Comparison of ENCODE assay signal across 8 cellular contexts in the genomic region with DNA sequence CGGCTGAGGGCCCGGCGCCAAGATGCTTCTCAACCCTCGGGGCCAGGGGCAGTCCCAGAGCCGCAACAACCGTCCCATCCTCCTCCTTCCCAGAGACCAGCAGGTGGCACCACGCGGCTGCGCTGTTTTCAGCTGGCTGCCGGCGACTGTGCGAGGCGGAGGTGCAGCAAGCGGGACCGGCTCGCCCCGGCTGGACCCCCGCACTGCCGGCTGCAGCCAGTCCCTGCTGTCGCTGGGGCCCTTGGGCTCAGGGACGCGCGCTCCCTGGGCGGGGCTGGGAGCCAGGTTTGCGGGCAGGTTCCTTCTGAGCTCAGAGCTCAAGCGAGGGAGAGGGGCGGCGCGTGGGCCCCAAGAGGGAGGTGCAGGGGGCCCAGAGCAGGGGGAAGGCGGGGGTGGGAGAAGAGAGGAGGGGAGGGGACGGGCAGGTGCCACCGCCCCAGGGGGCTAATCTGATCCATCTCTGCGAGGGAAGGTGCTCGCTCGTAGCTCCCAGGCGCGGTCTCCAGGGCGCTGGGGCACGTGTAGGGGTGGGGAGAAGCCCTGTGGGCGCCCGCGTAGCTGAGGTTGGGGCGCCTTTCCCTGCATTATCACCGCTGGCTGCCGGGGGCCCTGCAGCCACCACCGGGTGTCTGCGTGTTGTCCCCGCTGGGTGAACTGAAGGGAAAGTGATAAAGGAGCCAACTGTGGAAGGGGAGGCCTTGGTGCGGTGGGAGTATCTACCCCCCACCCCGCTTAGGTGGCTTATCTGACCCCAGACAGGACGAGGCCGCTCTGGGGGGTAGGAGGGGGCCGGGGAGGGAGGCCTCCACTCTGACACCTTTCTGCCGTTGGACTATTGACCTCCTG. TPM values are rescaled to one million over a fixed set of nuclear protein-coding genes. Genes with fewer than 3 reads are reported as not detected.
DNase-seq lines count a peak whose midpoint lies in the region; ATAC-seq and TF ChIP-seq lines count a peak whose summit lies in the region.

No MANE protein-coding gene starts in this region.

- no peaks in the 10 kb centered on the region for H3K36me3 ChIP-seq in kidney epithelial cell (ENCODE audit: control insufficient read depth, insufficient read depth, low read length)

- H3K27me3 ChIP-seq in kidney epithelial cell (ENCODE audit: control insufficient read depth, insufficient read depth, low read length), result no peaks in the 10 kb centered on the region

- DNase-seq in A172 (ENCODE audit: low spot score) (peak; percentile 52), NCI-H1694 treated with DMSO at 0.1 percent for 48 hours (lab: John Stamatoyannopoulos, UW) (peak; percentile 76), caudate nucleus (lab: John Stamatoyannopoulos, UW) (peak in 59 of 61 donors; percentile 16 to 88 (median 68)), kidney epithelial cell (ENCODE audit: low read depth) (no peak)
- DNase-seq in stimulated activated CD4-positive, alpha-beta T cell treated with anti-CD3 and anti-CD28 coated beads, Interleukin-15, amount 100 ng/mL, for 48 hours (ENCODE audit: low read depth in 2 of 2), result peak; percentile 76 to 77

- peak overlapping the region; percentile 80 for H3K27ac ChIP-seq in caudate nucleus (ENCODE audit: low read depth, low read length)

- TF ChIP-seq CTCF in kidney epithelial cell (IDR thresholded peaks at IDR 0.05; ENCODE audit: insufficient read depth, low read length, poor library complexity, severe bottlenecking), result peak; percentile 64

- ATAC-seq in GM18868 (IDR thresholded peaks at IDR 0.05; ENCODE audit: unreplicated experiment) (peak; percentile 43), HG03045 (IDR thresholded peaks at IDR 0.05; ENCODE audit: unreplicated experiment) (no peak)
- peak; percentile 69 to 72 for ATAC-seq in activated CD4-positive, CD25-positive, alpha-beta regulatory T cell treated with anti-CD3 and anti-CD28 coated beads, Interleukin-2, amount 50 U/mL, for 24 hours

- H3K4me3 ChIP-seq in kidney epithelial cell (ENCODE audit: low read depth, low read length), result no peak overlapping the region

RNA-seq across cellular contexts. Expression of a gene that starts 24.2 kb away (rescaled TPM):
- 5.0 and 5.5 TPM in 2 replicates for total RNA-seq in A172 (2014; rRNA removed; shearing (Covaris generic))
- 11.4 and 24.4 TPM in 2 replicates for total RNA-seq in kidney epithelial cell

RNA-seq across cellular contexts. Expression of a gene that starts 36.3 kb away (rescaled TPM):
- total RNA-seq in A172 (2014; rRNA removed; shearing (Covaris generic)), result 23.4 and 30.9 TPM in 2 replicates
- 27.5 and 29.6 TPM in 2 replicates for total RNA-seq in kidney epithelial cell
